ENCODE assay signal across 16 cellular contexts in the genomic region with DNA sequence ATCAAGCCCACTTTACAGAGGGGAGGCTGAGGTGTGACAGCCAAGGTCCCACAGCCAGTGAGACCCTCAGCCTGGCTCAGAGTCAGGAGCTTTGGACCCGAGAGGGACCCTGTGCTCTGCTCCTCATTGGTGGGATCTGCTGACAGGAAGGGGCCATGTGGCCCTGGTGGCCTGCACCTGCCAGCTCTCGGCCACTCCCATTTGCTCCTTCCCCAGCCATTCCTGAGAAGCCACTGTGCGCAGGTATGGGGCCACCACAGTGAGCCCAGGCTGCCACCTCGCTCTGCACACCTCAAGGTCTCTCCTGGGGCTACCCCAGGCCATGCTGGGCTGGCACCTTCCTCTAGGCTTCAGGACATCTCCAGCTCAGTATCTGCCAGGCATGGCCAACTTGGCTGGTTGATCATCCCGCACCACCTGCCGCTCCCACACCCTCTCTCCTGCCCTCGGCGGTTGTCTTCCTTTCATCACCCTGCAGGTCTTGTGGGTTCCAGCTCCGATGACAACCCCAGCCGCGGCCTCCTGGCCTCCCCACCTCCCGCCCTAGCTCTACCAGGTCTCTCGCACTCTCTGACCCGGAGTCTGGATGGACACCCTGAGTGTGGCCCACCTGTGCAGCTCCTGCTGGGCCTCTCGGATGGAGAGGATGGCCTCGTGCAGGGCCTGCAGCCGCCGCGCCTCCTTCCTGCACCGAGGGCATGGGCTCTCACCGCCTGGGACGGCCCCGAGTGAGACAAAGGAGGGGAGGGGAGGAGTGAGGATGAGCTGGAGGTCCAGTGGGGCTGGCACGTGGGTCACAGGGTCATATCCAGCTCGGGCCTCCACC.
"Had no signal": no experiment of that assay in that cellular context is flagged by ENCODE, and none has a peak within 500 bp of the region (broad histone marks: within the 10 kb centered on the region; RNA-seq: fewer than 3 reads in every experiment).

No MANE protein-coding gene starts in this region.

- H3K36me3 Mint-ChIP-seq: activated CD8-positive, alpha-beta memory T cell treated with anti-CD3 and anti-CD28 coated beads, Interleukin-2, amount 10 ng/mL, durations not matched to agents 7 days and 5 days; activated naive CD8-positive, alpha-beta T cell treated with anti-CD3 and anti-CD28 coated beads, Interleukin-2, amount 10 ng/mL, durations not matched to agents 7 days and 5 days; stimulated activated naive B cell treated with anti-CD40 and anti-IgM and Interleukin-4, amounts not matched to agents 10 μg/mL and 1 μg/mL and 100 μg/mL, for 72 hours had no signal

- DNase-seq: activated CD4-positive, alpha-beta T cell treated with anti-CD3 and anti-CD28 coated beads, Interleukin-2, amount 50 U/mL, for 48 hours; activated CD8-positive, alpha-beta memory T cell treated with anti-CD3 and anti-CD28 coated beads, Interleukin-2, amount 10 ng/mL, durations not matched to agents 7 days and 5 days; activated naive CD4-positive, alpha-beta T cell treated with Interleukin-2 at 50 U/mL for 16 hours; activated naive CD8-positive, alpha-beta T cell treated with anti-CD3 and anti-CD28 coated beads, Interleukin-2, amount 10 ng/mL, durations not matched to agents 7 days and 5 days; amygdala; dermis blood vessel endothelial cell; effector memory CD8-positive, alpha-beta T cell; esophagus squamous epithelium; left colon; right lobe of liver; stimulated activated naive B cell treated with anti-CD40 and anti-IgM and Interleukin-4, amounts not matched to agents 10 μg/mL and 1 μg/mL and 100 μg/mL, for 72 hours had no signal

- H3K9me3 Mint-ChIP-seq: activated naive CD8-positive, alpha-beta T cell treated with anti-CD3 and anti-CD28 coated beads, Interleukin-2, amount 10 ng/mL, durations not matched to agents 7 days and 5 days; effector memory CD8-positive, alpha-beta T cell; neural crest cell; stimulated activated naive B cell treated with anti-CD40 and anti-IgM and Interleukin-4, amounts not matched to agents 10 μg/mL and 1 μg/mL and 100 μg/mL, for 72 hours; T-helper 2 cell treated with Interferon-gamma antibody and Interleukin-4, amounts not matched to agents 5 μg/mL and 100 μg/mL, for 36 hours had no signal

- H3K4me3 ChIP-seq: cardiac muscle cell, esophagus squamous epithelium, lung, ovary, right lobe of liver had no signal

- ATAC-seq: activated CD8-positive, alpha-beta memory T cell treated with anti-CD3 and anti-CD28 coated beads, Interleukin-2, amount 10 ng/mL, durations not matched to agents 7 days and 5 days; effector memory CD8-positive, alpha-beta T cell; left colon; right lobe of liver; stimulated activated naive B cell treated with anti-CD40 and anti-IgM and Interleukin-4, amounts not matched to agents 10 μg/mL and 1 μg/mL and 100 μg/mL, for 72 hours had no signal

- H3K4me1 ChIP-seq: right lobe of liver had no signal

- H3K27me3 Mint-ChIP-seq: activated CD8-positive, alpha-beta memory T cell treated with anti-CD3 and anti-CD28 coated beads, Interleukin-2, amount 10 ng/mL, durations not matched to agents 7 days and 5 days had no signal

- H3K36me3 ChIP-seq: cardiac muscle cell, ovary, right lobe of liver had no signal

- H3K27ac ChIP-seq: cardiac muscle cell, esophagus squamous epithelium, ovary, right lobe of liver had no signal

- H3K27me3 ChIP-seq: cardiac muscle cell, esophagus squamous epithelium, ovary, right lobe of liver had no signal

- H3K4me3 Mint-ChIP-seq: activated CD8-positive, alpha-beta memory T cell treated with anti-CD3 and anti-CD28 coated beads, Interleukin-2, amount 10 ng/mL, durations not matched to agents 7 days and 5 days; activated naive CD8-positive, alpha-beta T cell treated with anti-CD3 and anti-CD28 coated beads, Interleukin-2, amount 10 ng/mL, durations not matched to agents 7 days and 5 days; effector memory CD8-positive, alpha-beta T cell; neural crest cell; stimulated activated naive B cell treated with anti-CD40 and anti-IgM and Interleukin-4, amounts not matched to agents 10 μg/mL and 1 μg/mL and 100 μg/mL, for 72 hours; T-helper 2 cell treated with Interferon-gamma antibody and Interleukin-4, amounts not matched to agents 5 μg/mL and 100 μg/mL, for 36 hours had no signal

- H3K9me3 ChIP-seq: esophagus squamous epithelium, ovary, right lobe of liver had no signal

- H3K27ac Mint-ChIP-seq: activated CD8-positive, alpha-beta memory T cell treated with anti-CD3 and anti-CD28 coated beads, Interleukin-2, amount 10 ng/mL, durations not matched to agents 7 days and 5 days; activated naive CD8-positive, alpha-beta T cell treated with anti-CD3 and anti-CD28 coated beads, Interleukin-2, amount 10 ng/mL, durations not matched to agents 7 days and 5 days; effector memory CD8-positive, alpha-beta T cell; stimulated activated naive B cell treated with anti-CD40 and anti-IgM and Interleukin-4, amounts not matched to agents 10 μg/mL and 1 μg/mL and 100 μg/mL, for 72 hours; T-helper 2 cell treated with Interferon-gamma antibody and Interleukin-4, amounts not matched to agents 5 μg/mL and 100 μg/mL, for 36 hours had no signal

- H3K4me1 Mint-ChIP-seq: neural crest cell had no signal
